In the genomic region with DNA sequence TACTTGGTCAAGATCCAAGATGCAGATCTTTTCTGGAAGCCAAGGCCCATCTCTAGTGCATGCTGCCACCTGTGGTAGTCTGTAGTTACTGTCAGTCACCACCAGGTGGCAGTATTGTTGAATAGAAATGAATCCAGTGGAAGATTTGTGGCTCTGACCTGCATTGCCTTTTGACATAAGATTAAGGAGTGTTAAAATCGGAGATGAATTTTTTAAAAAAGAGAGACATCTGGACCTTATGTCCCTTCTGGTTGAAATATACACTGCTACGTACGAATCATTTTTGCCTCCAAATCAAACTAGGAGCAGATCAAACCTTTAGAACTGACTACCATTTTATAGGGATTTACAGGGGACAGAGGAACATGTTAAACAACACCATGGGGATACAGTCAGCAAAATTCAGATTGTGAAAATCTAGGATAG, we compare ENCODE assay signal across 8 cellular contexts. TPM values are rescaled to one million over a fixed set of nuclear protein-coding genes. Genes with fewer than 3 reads are reported as not detected.
DNase-seq lines count a peak whose midpoint lies in the region; ATAC-seq, FAIRE-seq and TF ChIP-seq lines count a peak whose summit lies in the region.

No MANE protein-coding gene starts in this region.

- TF ChIP-seq EP300 in H1 (IDR thresholded peaks at IDR 0.05; ENCODE audit: borderline replicate concordance in 1 of 2, low read depth in 2 of 2, low read length in 2 of 2): no peak

- no peak overlapping the region for H3K18ac ChIP-seq in H1 (ENCODE audit: extremely low read depth, low read length)

- H2AK5ac ChIP-seq in H1 (ENCODE audit: low read depth, low read length): no peak overlapping the region

- H3K9me3 ChIP-seq in H1 (ENCODE audit: insufficient read depth in 2 of 2, low read depth in 1 of 2, low read length in 1 of 2): peaks cover 13% of the 10 kb centered on the region in 2 experiments

- H2AFZ ChIP-seq in H1 (ENCODE audit: low read length): no peak overlapping the region

- no peaks in the 10 kb centered on the region for H3K79me1 ChIP-seq in H1 (ENCODE audit: low read depth, low read length)

- CTCF ChIA-PET in activated CD8-positive, alpha-beta T cell treated with anti-CD3 and anti-CD28 coated beads, Interleukin-2, amount 10 ng/mL, durations not matched to agents 7 days and 5 days (lab: Charles Lee): interaction anchor here (0.6 to 1.7 kb wide), 14 partner anchors 42 to 1415 kb away, joined by 3 to 7 read pairs (median 4); no protein-coding TSS in a partner anchor
- CTCF ChIA-PET in H1 (lab: Charles Lee; ENCODE audit: partially characterized antibody): interaction anchor here (0.6 to 1.8 kb wide), 19 partner anchors 9 to 1074 kb away, joined by 3 to 8 read pairs (median 3); no protein-coding TSS in a partner anchor

- no peak overlapping the region for H2BK5ac ChIP-seq in H1 (ENCODE audit: low read depth, low read length)

- H3K27me3 ChIP-seq in H1 (replicated peaks in 1 of 4; ENCODE audit: control insufficient read depth in 3 of 4, extremely low read depth in 1 of 4, insufficient read depth in 3 of 4, low read length in 3 of 4): no peaks in the 10 kb centered on the region

- H3K23ac ChIP-seq in H1 (ENCODE audit: insufficient read length): no peak overlapping the region

- H3K4me3 Mint-ChIP-seq in activated CD8-positive, alpha-beta T cell treated with anti-CD3 and anti-CD28 coated beads, Interleukin-2, amount 10 ng/mL, durations not matched to agents 7 days and 5 days: no peak overlapping the region
- H3K4me3 Mint-ChIP-seq in stimulated activated effector memory CD8-positive, alpha-beta T cell treated with anti-CD3 and anti-CD28 coated beads, Interleukin-12 subunit alpha, Interleukin-12 subunit beta, amount 100 ng/mL, for 72 hours: no peak overlapping the region

- H2BK12ac ChIP-seq in H1 (ENCODE audit: low read depth, low read length): no peak overlapping the region

- no peak overlapping the region for H4K8ac ChIP-seq in H1 (ENCODE audit: extremely low read depth, insufficient read depth, low read length)

- peaks cover 0 to 31% (median 11%) of the 10 kb centered on the region in 4 experiments; a peak in 4 of 8 replicates for H3K36me3 ChIP-seq in H1 (ENCODE audit: control insufficient read depth in 2 of 4, insufficient read depth in 4 of 4, low read length in 3 of 4)

- H2BK15ac ChIP-seq in H1 (ENCODE audit: low read length): no peak overlapping the region

- POLR2A ChIA-PET in activated CD8-positive, alpha-beta T cell treated with anti-CD3 and anti-CD28 coated beads, Interleukin-2, amount 10 ng/mL, durations not matched to agents 7 days and 5 days (lab: Charles Lee): interaction anchor here (1.6 kb wide), 1 partner anchor 45 kb away, joined by 4 read pairs; no protein-coding TSS in a partner anchor
- POLR2A ChIA-PET in H1 (lab: Charles Lee; ENCODE audit: partially characterized antibody): no interaction called here

- H2BK20ac ChIP-seq in H1 (ENCODE audit: low read length): no peak overlapping the region

- peaks cover 59% of the 10 kb centered on the region for H3K36me3 Mint-ChIP-seq in activated CD8-positive, alpha-beta T cell treated with anti-CD3 and anti-CD28 coated beads, Interleukin-2, amount 10 ng/mL, durations not matched to agents 7 days and 5 days (ENCODE audit: low read depth)
- H3K36me3 Mint-ChIP-seq in stimulated activated effector memory CD8-positive, alpha-beta T cell treated with anti-CD3 and anti-CD28 coated beads, Interleukin-12 subunit alpha, Interleukin-12 subunit beta, amount 100 ng/mL, for 72 hours: peaks cover 28% of the 10 kb centered on the region

- no peak overlapping the region for H3K27ac ChIP-seq in H1 (ENCODE audit: low read depth, low read length)

- TF ChIP-seq CTCF in H1 (IDR thresholded peaks at IDR 0.05; ENCODE audit: control extremely low read depth in 1 of 3, insufficient read depth in 1 of 3, low read depth in 1 of 3, low read length in 3 of 3): peak; percentile 33 to 85 (median 75)

- H3K4me2 ChIP-seq in H1 (ENCODE audit: insufficient read depth in 1 of 2, low read depth in 2 of 2, low read length in 2 of 2): no peak overlapping the region

- no peaks in the 10 kb centered on the region for H3K27me3 Mint-ChIP-seq in activated CD8-positive, alpha-beta T cell treated with anti-CD3 and anti-CD28 coated beads, Interleukin-2, amount 10 ng/mL, durations not matched to agents 7 days and 5 days (ENCODE audit: low read depth)

- H3K4me1 Mint-ChIP-seq in activated CD8-positive, alpha-beta T cell treated with anti-CD3 and anti-CD28 coated beads, Interleukin-2, amount 10 ng/mL, durations not matched to agents 7 days and 5 days (ENCODE audit: low read depth): peaks cover 28% of the 10 kb centered on the region
- H3K4me1 Mint-ChIP-seq in stimulated activated effector memory CD8-positive, alpha-beta T cell treated with anti-CD3 and anti-CD28 coated beads, Interleukin-12 subunit alpha, Interleukin-12 subunit beta, amount 100 ng/mL, for 72 hours: no peaks in the 10 kb centered on the region

- peak overlapping the region; percentile 69 for H3K27ac Mint-ChIP-seq in activated CD8-positive, alpha-beta T cell treated with anti-CD3 and anti-CD28 coated beads, Interleukin-2, amount 10 ng/mL, durations not matched to agents 7 days and 5 days
- H3K27ac Mint-ChIP-seq in stimulated activated effector memory CD8-positive, alpha-beta T cell treated with anti-CD3 and anti-CD28 coated beads, Interleukin-12 subunit alpha, Interleukin-12 subunit beta, amount 100 ng/mL, for 72 hours: no peak overlapping the region

- DNase-seq in NCI-H1436 (lab: John Stamatoyannopoulos, UW) (peak; percentile 31), NCI-H1436 treated with DMSO at 0.1 percent for 48 hours (lab: John Stamatoyannopoulos, UW) (no peak), HPDE6-E6E7 (ENCODE audit: extremely low spot score) (peak; percentile 23), NOMO-1 (lab: John Stamatoyannopoulos, UW; ENCODE audit: unreplicated experiment in 2 of 2) (peak; percentile 30 to 82), H1 (ENCODE audit: low read depth in 1 of 2, low spot score in 2 of 2) (peak in 1 of 2 experiments; percentile 69), mucosa of gallbladder (ENCODE audit: low spot score) (peak; percentile 82)
- DNase-seq in activated CD8-positive, alpha-beta T cell treated with anti-CD3 and anti-CD28 coated beads, Interleukin-2, amount 10 ng/mL, durations not matched to agents 7 days and 5 days: peak; percentile 87
- DNase-seq in stimulated activated effector memory CD8-positive, alpha-beta T cell treated with anti-CD3 and anti-CD28 coated beads, Interleukin-12 subunit alpha, Interleukin-12 subunit beta, amount 100 ng/mL, for 72 hours (ENCODE audit: low spot score in 2 of 2): peak; percentile 49 to 80

- no peak for TF ChIP-seq POLR2A in H1 (IDR thresholded peaks at IDR 0.05; ENCODE audit: control extremely low read depth in 1 of 2, low read depth in 2 of 2, low read length in 2 of 2)

- no peak overlapping the region for H3K14ac ChIP-seq in H1 (ENCODE audit: insufficient read length)

- no peaks in the 10 kb centered on the region for H3K23me2 ChIP-seq in H1 (ENCODE audit: low read depth, low read length)

- H3K56ac ChIP-seq in H1 (replicated peaks; ENCODE audit: insufficient read length, low read depth, low read length): no peak overlapping the region

- H4K5ac ChIP-seq in H1 (ENCODE audit: insufficient read length, low read depth, low read length): no peak overlapping the region

- H3K79me2 ChIP-seq in H1 (ENCODE audit: control insufficient read depth in 1 of 2, insufficient read depth in 2 of 2, low read length in 2 of 2): no peaks in the 10 kb centered on the region

- no peak overlapping the region for H3K4me3 ChIP-seq in H1 (ENCODE audit: extremely low read depth in 1 of 4, insufficient read depth in 2 of 4, low read depth in 3 of 4, low read length in 4 of 4)

- H3K4ac ChIP-seq in H1 (replicated peaks; ENCODE audit: insufficient read length, low read depth, low read length): no peak overlapping the region

- H2BK120ac ChIP-seq in H1 (replicated peaks; ENCODE audit: low read depth, low read length): no peak overlapping the region

- WGBS in H1 (ENCODE audit: extremely low coverage in 1 of 2, insufficient coverage in 1 of 2, insufficient read length in 1 of 2, insufficient replicate concordance in 2 of 2, low coverage in 1 of 2, low lambda C conversion rate in 2 of 2, missing lambda C conversion rate in 1 of 2), 2 experiments: 92% methylated on average over 3 of the region's 3 CpGs; no CpG with 5 or more reads in 1 of the 2 experiments

- TF ChIP-seq RAD21 in H1 (IDR thresholded peaks at IDR 0.05 in 1 of 2, conservative IDR thresholded peaks at IDR 0.05 in 1 of 2; ENCODE audit: low read depth in 2 of 2, low read length in 2 of 2): peak; percentile 83 to 86

- no peaks in the 10 kb centered on the region for H3K4me1 ChIP-seq in H1 (replicated peaks in 1 of 4; ENCODE audit: control insufficient read depth in 3 of 4, insufficient read depth in 4 of 4, low read length in 3 of 4)

- FAIRE-seq in H1 (lab: Jason Lieb, UNC): peak; percentile 96

- H3K9ac ChIP-seq in H1 (replicated peaks in 1 of 4; ENCODE audit: extremely low read depth in 1 of 4, low read depth in 3 of 4, low read length in 3 of 4): no peak overlapping the region

- peaks cover 13% of the 10 kb centered on the region for H3K9me3 Mint-ChIP-seq in activated CD8-positive, alpha-beta T cell treated with anti-CD3 and anti-CD28 coated beads, Interleukin-2, amount 10 ng/mL, durations not matched to agents 7 days and 5 days (ENCODE audit: insufficient read depth)
- H3K9me3 Mint-ChIP-seq in stimulated activated effector memory CD8-positive, alpha-beta T cell treated with anti-CD3 and anti-CD28 coated beads, Interleukin-12 subunit alpha, Interleukin-12 subunit beta, amount 100 ng/mL, for 72 hours: peaks cover 3% of the 10 kb centered on the region

- no peak overlapping the region for H4K91ac ChIP-seq in H1 (replicated peaks; ENCODE audit: insufficient read length, low read length)

- peak; percentile 93 for ATAC-seq in activated CD8-positive, alpha-beta T cell treated with anti-CD3 and anti-CD28 coated beads, Interleukin-2, amount 10 ng/mL, durations not matched to agents 7 days and 5 days
- ATAC-seq in stimulated activated effector memory CD8-positive, alpha-beta T cell treated with anti-CD3 and anti-CD28 coated beads, Interleukin-12 subunit alpha, Interleukin-12 subunit beta, amount 100 ng/mL, for 72 hours: peak; percentile 83

- H4K20me1 ChIP-seq in H1 (replicated peaks in 1 of 2; ENCODE audit: control insufficient read depth in 1 of 2, insufficient read depth in 2 of 2, low read length in 2 of 2): no peaks in the 10 kb centered on the region

RNA-seq across cellular contexts. Expression of gene RHOH, which starts 46.9 kb away (rescaled TPM):
- total RNA-seq in activated CD8-positive, alpha-beta T cell treated with anti-CD3 and anti-CD28 coated beads, Interleukin-2, amount 10 ng/mL, durations not matched to agents 7 days and 5 days: 100 to 1,000 TPM; 147 to 159 TPM
- total RNA-seq in H1 (2021; fragmentation: NEBNext Ultra II Directional; extraction: Animal tissue kit (Norgen Biotek cat#: 25700)): 5.8 and 6.9 TPM in 2 replicates
- polyA plus RNA-seq in H1 (2011; rRNA removed): 2.5 and 5.9 TPM in 2 replicates
- 2.8 TPM for polyA plus RNA-seq in H1 (2011; cell fraction: cytosol; rRNA removed)
- polyA plus RNA-seq in H1 (2011; cell fraction: nucleus; rRNA removed): 2.4 TPM
- 4.8 to 6.5 TPM (median 5.4 TPM) in 4 replicates for polyA plus RNA-seq in H1 (2012, experiment 1 of 2)
- polyA plus RNA-seq in H1 (2012, experiment 2 of 2): 3.1 TPM
- 2.7 TPM for polyA plus RNA-seq in H1 (2013, experiment 1 of 2)
- 2.2 TPM for polyA plus RNA-seq in H1 (2013, experiment 2 of 2)
- 9.9 and 13.6 TPM in 2 replicates for polyA minus RNA-seq in H1 (2011; rRNA and poly(A)+ RNA removed)
- polyA minus RNA-seq in H1 (2011; cell fraction: cytosol; rRNA and poly(A)+ RNA removed): 3.4 TPM
- polyA minus RNA-seq in H1 (2011; cell fraction: nucleus; rRNA and poly(A)+ RNA removed): 6.3 TPM
- 7.9 TPM for total RNA-seq in mucosa of gallbladder

Comparison
In these comparisons a context has a peak if more than half of its experiments do, and no peak if none do; other contexts are left out.
1. RNA of gene RHOH, which starts 46.9 kb away (total RNA-seq): 147 to 159 TPM in activated CD8-positive, alpha-beta T cell treated with anti-CD3 and anti-CD28 coated beads, Interleukin-2, amount 10 ng/mL, durations not matched to agents 7 days and 5 days; 7.9 TPM in mucosa of gallbladder (single experiment) and 5.8 to 6.9 TPM in H1; every median in the first group is over 10 times any median in the second.